13 cellular contexts compared by ENCODE assay signal in genomic region chr3:14122301-14122700, GRCh38. TPM values are rescaled to one million over a fixed set of nuclear protein-coding genes. Genes with fewer than 3 reads are reported as not detected.
DNase-seq lines count a peak whose midpoint lies in the region; ATAC-seq and TF ChIP-seq lines count a peak whose summit lies in the region.
"Had no signal": no experiment of that assay in that cellular context is flagged by ENCODE, and none has a peak within 500 bp of the region (broad histone marks: within the 10 kb centered on the region; RNA-seq: fewer than 3 reads in every experiment).

No MANE protein-coding gene starts in this region.

- no peaks in the 10 kb centered on the region for H3K36me3 ChIP-seq in SU-DHL-6 (ENCODE audit: low read length)
- H3K36me3 ChIP-seq: ovary had no signal

- H3K4me1 Mint-ChIP-seq in activated naive CD4-positive, alpha-beta T cell treated with anti-CD3 and anti-CD28 coated beads, Interleukin-2, amount 50 U/mL, for 24 hours = peaks cover 41% of the 10 kb centered on the region
- peaks cover 26% of the 10 kb centered on the region for H3K4me1 Mint-ChIP-seq in type B pancreatic cell (ENCODE audit: unreplicated experiment)

- TF ChIP-seq CTCF in SU-DHL-6 (IDR thresholded peaks at IDR 0.05; ENCODE audit: insufficient read depth, low read length, poor library complexity, severe bottlenecking) (no peak), epithelial cell of esophagus (IDR thresholded peaks at IDR 0.05; ENCODE audit: insufficient read depth, low read depth, low read length, missing control alignments) (no peak), type B pancreatic cell (conservative IDR thresholded peaks at IDR 0.05) (no peak)

- H3K27ac ChIP-seq in SU-DHL-6 (ENCODE audit: low read depth, low read length) = peak overlapping the region; percentile 8; the same call in 1 of the 2 replicates
- H3K27ac ChIP-seq: ovary, SK-N-MC had no signal

- no peaks in the 10 kb centered on the region for H3K9me3 ChIP-seq in SU-DHL-6 (ENCODE audit: insufficient read depth, low read length)
- H3K9me3 ChIP-seq: ovary had no signal

- H3K36me3 Mint-ChIP-seq in activated naive CD4-positive, alpha-beta T cell treated with anti-CD3 and anti-CD28 coated beads, Interleukin-2, amount 50 U/mL, for 24 hours = peaks cover 11% of the 10 kb centered on the region
- peaks cover 14% of the 10 kb centered on the region for H3K36me3 Mint-ChIP-seq in type B pancreatic cell

- H4K20me1 ChIP-seq in SU-DHL-6 (ENCODE audit: low read depth, low read length) = no peaks in the 10 kb centered on the region

- H3K27me3 Mint-ChIP-seq in activated naive CD4-positive, alpha-beta T cell treated with anti-CD3 and anti-CD28 coated beads, Interleukin-2, amount 50 U/mL, for 24 hours = no peaks in the 10 kb centered on the region
- H3K27me3 Mint-ChIP-seq in type B pancreatic cell = no peaks in the 10 kb centered on the region

- peak overlapping the region; percentile 72 for H3K4me2 ChIP-seq in SU-DHL-6 (ENCODE audit: low read depth, low read length, poor library complexity, severe bottlenecking)

- peak overlapping the region; percentile 90; the same call in 1 of the 2 replicates for H3K9ac ChIP-seq in SU-DHL-6 (ENCODE audit: low read length)

- no peaks in the 10 kb centered on the region for H3F3A ChIP-seq in SU-DHL-6 (ENCODE audit: insufficient read depth)

- H3K27ac Mint-ChIP-seq in activated naive CD4-positive, alpha-beta T cell treated with anti-CD3 and anti-CD28 coated beads, Interleukin-2, amount 50 U/mL, for 24 hours = no peak overlapping the region
- peak overlapping the region; percentile 93 for H3K27ac Mint-ChIP-seq in type B pancreatic cell

- peaks cover 77% of the 10 kb centered on the region for H3K79me2 ChIP-seq in SU-DHL-6 (ENCODE audit: insufficient read depth, low read length)

- H2AFZ ChIP-seq in SU-DHL-6 (ENCODE audit: low read depth, low read length, severe bottlenecking) = no peak overlapping the region

- H3K9me3 Mint-ChIP-seq in activated naive CD4-positive, alpha-beta T cell treated with anti-CD3 and anti-CD28 coated beads, Interleukin-2, amount 50 U/mL, for 24 hours = no peaks in the 10 kb centered on the region
- no peaks in the 10 kb centered on the region for H3K9me3 Mint-ChIP-seq in type B pancreatic cell

- no peak for DNase-seq in activated naive CD4-positive, alpha-beta T cell treated with anti-CD3 and anti-CD28 coated beads, Interleukin-2, amount 50 U/mL, for 16 hours
- DNase-seq in epithelial cell of esophagus (ENCODE audit: low read depth) (peak; percentile 54), type B pancreatic cell (ENCODE audit: extremely low spot score, unreplicated experiment) (peak; percentile 31), inferior parietal cortex (ENCODE audit: extremely low spot score) (no peak), left lobe of liver (ENCODE audit: low spot score) (no peak), left ventricle myocardium superior (no peak)
- DNase-seq: activated CD4-positive, alpha-beta T cell treated with anti-CD3 and anti-CD28 coated beads for 1 hour; NCI-H1417 treated with DMSO at 0.1 percent for 48 hours; NCI-H82; ovary had no signal

- H3K4me3 Mint-ChIP-seq in activated naive CD4-positive, alpha-beta T cell treated with anti-CD3 and anti-CD28 coated beads, Interleukin-2, amount 50 U/mL, for 24 hours = peak overlapping the region; percentile 98
- peak overlapping the region; percentile 97 for H3K4me3 Mint-ChIP-seq in type B pancreatic cell

- H3K9me2 ChIP-seq in SU-DHL-6 (replicated peaks; ENCODE audit: insufficient read depth, low read length) = no peaks in the 10 kb centered on the region

- H3K4me3 ChIP-seq in SU-DHL-6 (ENCODE audit: insufficient read depth, low read length, poor library complexity, severe bottlenecking) (no peak overlapping the region), epithelial cell of esophagus (ENCODE audit: low read length) (no peak overlapping the region)
- H3K4me3 ChIP-seq: ovary, SK-N-MC had no signal

- intact Hi-C loops in left ventricle myocardium superior (cut with micrococcal nuclease) = no loop called here

- no peak for ATAC-seq in left lobe of liver
- no peak for ATAC-seq in left ventricle myocardium superior

- H3K27me3 ChIP-seq in SU-DHL-6 (ENCODE audit: low read length) = no peaks in the 10 kb centered on the region
- H3K27me3 ChIP-seq: ovary had no signal

RNA-seq across cellular contexts. Expression of gene CHCHD4, which starts 2.4 kb away (rescaled TPM):
- total RNA-seq in type B pancreatic cell (ENCODE audit: low replicate concordance) = 13.6 and 14.1 TPM in 2 replicates
- total RNA-seq in left lobe of liver = 7.1 TPM
- 36.8 TPM for total RNA-seq in left ventricle myocardium superior

RNA-seq across cellular contexts. Expression of gene TMEM43, which starts 2.6 kb away (rescaled TPM):
- total RNA-seq in type B pancreatic cell (ENCODE audit: low replicate concordance) (52.0 and 55.0 TPM in 2 replicates), left lobe of liver (9.3 TPM), left ventricle myocardium superior (29.5 TPM)

RNA-seq across cellular contexts. Expression of gene XPC, which starts 56.1 kb away (rescaled TPM):
- total RNA-seq in type B pancreatic cell (ENCODE audit: low replicate concordance) (42.9 and 44.2 TPM in 2 replicates), left lobe of liver (18.8 TPM), left ventricle myocardium superior (7.9 TPM)

RNA-seq across cellular contexts. Expression of gene LSM3, which starts 56.3 kb away (rescaled TPM):
- total RNA-seq in type B pancreatic cell (ENCODE audit: low replicate concordance) (11.6 and 12.4 TPM in 2 replicates), left lobe of liver (5.0 TPM), left ventricle myocardium superior (15.7 TPM)

Comparison
In these comparisons a context has a peak if more than half of its experiments do, and no peak if none do; other contexts are left out.
1. DNase-seq: peak in epithelial cell of esophagus (single experiment) and type B pancreatic cell (single experiment); none in activated naive CD4-positive, alpha-beta T cell treated with anti-CD3 and anti-CD28 coated beads, Interleukin-2, amount 50 U/mL, for 16 hours (single experiment), inferior parietal cortex (single experiment), left lobe of liver (single experiment) and left ventricle myocardium superior (single experiment).